In the genomic region with DNA sequence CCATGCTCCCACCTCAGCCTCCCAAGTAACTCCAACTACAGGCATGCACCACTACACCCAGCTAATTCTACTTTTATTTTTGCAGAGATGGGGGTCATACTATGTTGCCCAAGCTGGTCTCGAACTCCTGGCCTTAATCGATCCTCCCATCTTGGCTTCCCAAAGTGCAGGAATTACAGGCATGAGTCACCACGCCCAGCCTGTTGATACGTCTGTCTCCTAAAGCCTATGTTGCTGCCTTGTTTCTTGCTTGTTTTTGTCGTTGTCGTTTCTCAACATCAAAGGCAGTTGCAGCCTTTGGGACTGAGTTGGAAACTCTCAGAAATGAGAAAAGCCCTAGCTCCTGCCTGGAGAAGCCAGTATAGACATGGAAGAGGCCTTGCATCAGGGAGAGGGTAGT, we compare ENCODE assay signal across 1 cellular context.
TF ChIP-seq lines count a peak whose summit lies in the region.

No MANE protein-coding gene starts in this region.

TF ChIP-seq in K562, 482 proteins besides CTCF, POLR2A, EP300 and RAD21:
- TF ChIP-seq PTBP1 (IDR thresholded peaks at IDR 0.05; ENCODE audit: low read depth, low read length): no peak
- peak; percentile 56 for TF ChIP-seq FOSL1 (tag; conservative IDR thresholded peaks at IDR 0.05)
- TF ChIP-seq FOXK1 (CRISPR knock-in tag; IDR thresholded peaks at IDR 0.05; ENCODE audit: borderline replicate concordance): no peak
- no peak for TF ChIP-seq HES1 (IDR thresholded peaks at IDR 0.05; ENCODE audit: low read depth)
- no peak for TF ChIP-seq ZNF146 (CRISPR knock-in tag; IDR thresholded peaks at IDR 0.05; ENCODE audit: unreplicated experiment)
- no peak for TF ChIP-seq ZFX (CRISPR knock-in tag; IDR thresholded peaks at IDR 0.05)
- TF ChIP-seq HSF4 (CRISPR knock-in tag; IDR thresholded peaks at IDR 0.05; ENCODE audit: borderline replicate concordance): no peak
- TF ChIP-seq, protein P1, sequence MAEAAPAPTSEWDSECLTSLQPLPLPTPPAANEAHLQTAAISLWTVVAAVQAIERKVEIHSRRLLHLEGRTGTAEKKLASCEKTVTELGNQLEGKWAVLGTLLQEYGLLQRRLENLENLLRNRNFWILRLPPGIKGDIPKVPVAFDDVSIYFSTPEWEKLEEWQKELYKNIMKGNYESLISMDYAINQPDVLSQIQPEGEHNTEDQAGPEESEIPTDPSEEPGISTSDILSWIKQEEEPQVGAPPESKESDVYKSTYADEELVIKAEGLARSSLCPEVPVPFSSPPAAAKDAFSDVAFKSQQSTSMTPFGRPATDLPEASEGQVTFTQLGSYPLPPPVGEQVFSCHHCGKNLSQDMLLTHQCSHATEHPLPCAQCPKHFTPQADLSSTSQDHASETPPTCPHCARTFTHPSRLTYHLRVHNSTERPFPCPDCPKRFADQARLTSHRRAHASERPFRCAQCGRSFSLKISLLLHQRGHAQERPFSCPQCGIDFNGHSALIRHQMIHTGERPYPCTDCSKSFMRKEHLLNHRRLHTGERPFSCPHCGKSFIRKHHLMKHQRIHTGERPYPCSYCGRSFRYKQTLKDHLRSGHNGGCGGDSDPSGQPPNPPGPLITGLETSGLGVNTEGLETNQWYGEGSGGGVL (CRISPR knock-in tag; IDR thresholded peaks at IDR 0.05): no peak
- peak; percentile 70; the same call in 1 of the 2 replicates for TF ChIP-seq JUND (IDR thresholded peaks at IDR 0.05; ENCODE audit: borderline replicate concordance, low read depth, low read length)
- TF ChIP-seq JUND (tag; IDR thresholded peaks at IDR 0.05; ENCODE audit: borderline replicate concordance, low read depth, low read length): peak; percentile 39; the same call in 1 of the 3 replicates
- no peak for TF ChIP-seq HMG20A (CRISPR knock-in tag; conservative IDR thresholded peaks at IDR 0.05)
- TF ChIP-seq, protein P2, sequence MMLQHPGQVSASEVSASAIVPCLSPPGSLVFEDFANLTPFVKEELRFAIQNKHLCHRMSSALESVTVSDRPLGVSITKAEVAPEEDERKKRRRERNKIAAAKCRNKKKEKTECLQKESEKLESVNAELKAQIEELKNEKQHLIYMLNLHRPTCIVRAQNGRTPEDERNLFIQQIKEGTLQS (IDR thresholded peaks at IDR 0.05): peak; percentile 62
- TF ChIP-seq, protein P2 (CRISPR knock-in tag; conservative IDR thresholded peaks at IDR 0.05): no peak
- no peak for TF ChIP-seq ZNF445 (CRISPR knock-in tag; IDR thresholded peaks at IDR 0.05; ENCODE audit: low read depth)
- TF ChIP-seq, protein P3, sequence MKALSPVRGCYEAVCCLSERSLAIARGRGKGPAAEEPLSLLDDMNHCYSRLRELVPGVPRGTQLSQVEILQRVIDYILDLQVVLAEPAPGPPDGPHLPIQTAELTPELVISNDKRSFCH (CRISPR knock-in tag; IDR thresholded peaks at IDR 0.05): no peak
- TF ChIP-seq, protein P3 (tag; IDR thresholded peaks at IDR 0.05): no peak
